20 cellular contexts compared by ENCODE assay signal in genomic region chr17:3990391-3991127, GRCh38. TPM values are rescaled to one million over a fixed set of nuclear protein-coding genes. Genes with fewer than 3 reads are reported as not detected.
DNase-seq lines count a peak whose midpoint lies in the region; ATAC-seq and TF ChIP-seq lines count a peak whose summit lies in the region.
"Had no signal": no experiment of that assay in that cellular context is flagged by ENCODE, and none has a peak within 500 bp of the region (broad histone marks: within the 10 kb centered on the region; RNA-seq: fewer than 3 reads in every experiment).

No MANE protein-coding gene starts in this region.

- no peaks in the 10 kb centered on the region for H3K79me2 ChIP-seq in mammary epithelial cell (ENCODE audit: insufficient read depth, low read length)

- H3K4me3 ChIP-seq in mammary epithelial cell (replicated peaks in 1 of 3; ENCODE audit: insufficient read depth in 1 of 3, low read depth in 2 of 3, low read length in 3 of 3) (no peak overlapping the region), lower lobe of right lung (no peak overlapping the region)
- H3K4me3 ChIP-seq: HAP-1 had no signal

- H3K4me2 ChIP-seq in mammary epithelial cell (ENCODE audit: insufficient read depth, low read depth, low read length) = peak overlapping the region; percentile 3

- TF ChIP-seq CTCF in mammary epithelial cell (conservative IDR thresholded peaks at IDR 0.05 in 1 of 2, IDR thresholded peaks at IDR 0.05 in 1 of 2; ENCODE audit: extremely low read depth in 1 of 2, insufficient read depth in 1 of 2, low read depth in 1 of 2, low read length in 2 of 2) (no peak), lower lobe of right lung (IDR thresholded peaks at IDR 0.05) (no peak)

- no peak for ATAC-seq in lower lobe of right lung
- ATAC-seq: activated T-helper 17 cell treated with anti-CD3 and anti-CD28 coated beads, Interleukin-2, amount 50 U/mL, for 72 hours; left lobe of liver; naive thymus-derived CD4-positive, alpha-beta T cell; stimulated activated memory B cell treated with anti-CD40 and anti-IgM and Interleukin-4, amounts not matched to agents 10 μg/mL and 1 μg/mL and 100 μg/mL, for 72 hours had no signal

- intact Hi-C loops in mammary epithelial cell (cut with micrococcal nuclease) (loop anchor here (10.0 kb wide), 1 partner anchor 126 kb away; no protein-coding TSS in a partner anchor), lower lobe of right lung (cut with DNase I) (no loop called here)

- no peaks in the 10 kb centered on the region for H3K4me1 ChIP-seq in mammary epithelial cell (ENCODE audit: insufficient read depth, low read length)
- peaks cover 17% of the 10 kb centered on the region for H3K4me1 ChIP-seq in lower lobe of right lung
- H3K4me1 ChIP-seq: HAP-1 had no signal

- no peaks in the 10 kb centered on the region for H3K36me3 ChIP-seq in mammary epithelial cell (ENCODE audit: insufficient read depth, low read length)
- H3K36me3 ChIP-seq in lower lobe of right lung = no peaks in the 10 kb centered on the region
- H3K36me3 ChIP-seq: HAP-1 had no signal

- in situ Hi-C loops in mammary epithelial cell (cut with MboI; ENCODE audit: low sequenced_read_pairs in 2 of 2) = no loop called here

- no peaks in the 10 kb centered on the region for H4K20me1 ChIP-seq in mammary epithelial cell (ENCODE audit: insufficient read depth, low read length)

- no peaks in the 10 kb centered on the region for H3K27me3 ChIP-seq in mammary epithelial cell (ENCODE audit: insufficient read depth, low read length)
- H3K27me3 ChIP-seq in lower lobe of right lung (ENCODE audit: low read depth) = no peaks in the 10 kb centered on the region

- dilution Hi-C loops in mammary epithelial cell (cut with HindIII; ENCODE audit: low sequenced_read_pairs) = no loop called here

- 35% methylated on average over 8 of the region's 12 CpGs for WGBS in mammary epithelial cell (ENCODE audit: low coverage, missing lambda C conversion rate)

- CTCF ChIA-PET in mammary epithelial cell (lab: Charles Lee; ENCODE audit: low non-redundant PET) = no interaction called here

- no peak overlapping the region for H3K9ac ChIP-seq in mammary epithelial cell (ENCODE audit: insufficient read depth, low read length)

- no peak overlapping the region for H2AFZ ChIP-seq in mammary epithelial cell (ENCODE audit: low read depth, low read length)

- DNase-seq in EH (ENCODE audit: low read depth) (peak; percentile 16), HCEC 1CT (peak; percentile 33), mammary epithelial cell (peak; percentile 68), lower lobe of right lung (peak; percentile 19), GDM1 (lab: John Stamatoyannopoulos, UW) (no peak), SW480 (ENCODE audit: low spot score) (no peak), AML-193 (lab: John Stamatoyannopoulos, UW) (no peak)
- DNase-seq: activated CD4-positive, alpha-beta T cell treated with anti-CD3 and anti-CD28 coated beads, Interleukin-2, amount 50 U/mL, for 1 hour; CD4-positive, CD25-positive, alpha-beta regulatory T cell; naive thymus-derived CD4-positive, alpha-beta T cell; NCI-H1092 treated with DMSO at 0.1 percent for 48 hours; NCI-H187 treated with DMSO at 0.1 percent for 48 hours; NCI-H526; occipital lobe; retina had no signal

- no peaks in the 10 kb centered on the region for H3K9me3 ChIP-seq in mammary epithelial cell (replicated peaks; ENCODE audit: insufficient read depth, low read length)
- H3K9me3 ChIP-seq in lower lobe of right lung = no peaks in the 10 kb centered on the region
- H3K9me3 ChIP-seq: HAP-1 had no signal

- H3K27ac ChIP-seq in mammary epithelial cell (ENCODE audit: insufficient read depth, low read depth, low read length) = no peak overlapping the region
- H3K27ac ChIP-seq in lower lobe of right lung = no peak overlapping the region
- H3K27ac ChIP-seq: VCaP had no signal

- no TSS peak for BruUV-seq in mammary epithelial cell (replicated peaks; lab: Mats Ljungman, UMichigan)

RNA-seq across cellular contexts. Expression of gene ATP2A3, which starts 26.3 kb away (rescaled TPM):
- total RNA-seq in mammary epithelial cell (under 1 TPM in 1 of 2 donors, not detected in 1; 0.19 TPM), lower lobe of right lung (45.6 TPM)
- polyA plus RNA-seq in mammary epithelial cell = not detected
- polyA minus RNA-seq in mammary epithelial cell = not detected

Comparison
In these comparisons a context has a peak if more than half of its experiments do, and no peak if none do; other contexts are left out.
1. DNase-seq: peak in EH (single experiment), HCEC 1CT (single experiment), mammary epithelial cell (single experiment) and lower lobe of right lung (single experiment); none in GDM1 (single experiment), SW480 (single experiment) and AML-193 (0 of 2).
2. RNA of gene ATP2A3, which starts 26.3 kb away (total RNA-seq): 45.6 TPM in lower lobe of right lung (single experiment); 0.19 TPM in mammary epithelial cell; every median in the first group is over 10 times any median in the second.